Comparison of ENCODE assay signal across 22 cellular contexts in genomic region chr5:34833991-34834793, GRCh38. TPM values are rescaled to one million over a fixed set of nuclear protein-coding genes. Genes with fewer than 3 reads are reported as not detected.
DNase-seq lines count a peak whose midpoint lies in the region; ATAC-seq, FAIRE-seq and TF ChIP-seq lines count a peak whose summit lies in the region.
"Had no signal": no experiment of that assay in that cellular context is flagged by ENCODE, and none has a peak within 500 bp of the region (broad histone marks: within the 10 kb centered on the region; RNA-seq: fewer than 3 reads in every experiment).

No MANE protein-coding gene starts in this region.

- DNase-seq in HepG2 (ENCODE audit: low spot score), result no peak
- DNase-seq in right lobe of liver, result no peak
- no peak for DNase-seq in endodermal cell
- peak; percentile 35 for DNase-seq in mesenchymal stem cell
- no peak for DNase-seq in NCI-H82 treated with DMSO at 0.1 percent for 48 hours (lab: John Stamatoyannopoulos, UW; ENCODE audit: unreplicated experiment)
- DNase-seq in amygdala (lab: John Stamatoyannopoulos, UW), result no peak
- DNase-seq in Calu3, result no peak
- DNase-seq in AML-193 (lab: John Stamatoyannopoulos, UW), result no peak
- DNase-seq: ACHN; activated CD4-positive, alpha-beta T cell treated with anti-CD3 and anti-CD28 coated beads for 48 hours; activated T-cell treated with anti-CD3 and anti-CD28 coated beads, Interleukin-2, amount 50 U/mL, for 4 hours; CD8-positive, alpha-beta memory T cell; EL; GM23248; heart left ventricle; mucosa of descending colon; NCI-H1092 treated with DMSO at 0.1 percent for 48 hours; spleen; stimulated activated naive B cell treated with anti-CD40 and anti-IgM and Interleukin-4, amounts not matched to agents 10 μg/mL and 1 μg/mL and 100 μg/mL, for 72 hours had no signal

- TF ChIP-seq CTCF in HepG2 (CRISPR knock-in tag; IDR thresholded peaks at IDR 0.05), result no peak
- TF ChIP-seq CTCF in right lobe of liver (IDR thresholded peaks at IDR 0.05), result no peak
- peak; percentile 43 for TF ChIP-seq CTCF in endodermal cell (conservative IDR thresholded peaks at IDR 0.05)
- TF ChIP-seq CTCF in Calu3 (IDR thresholded peaks at IDR 0.05; ENCODE audit: unreplicated experiment), result no peak

- H3K27me3 Mint-ChIP-seq in endodermal cell (ENCODE audit: insufficient read depth), result peaks cover 9% of the 10 kb centered on the region
- H3K27me3 Mint-ChIP-seq in Calu3 (ENCODE audit: unreplicated experiment), result no peaks in the 10 kb centered on the region
- H3K27me3 Mint-ChIP-seq: activated naive CD8-positive, alpha-beta T cell; stimulated activated naive B cell treated with anti-CD40 and anti-IgM and Interleukin-4, amounts not matched to agents 10 μg/mL and 1 μg/mL and 100 μg/mL, for 72 hours had no signal

- no peaks in the 10 kb centered on the region for H3K9me3 ChIP-seq in HepG2 (ENCODE audit: low read length)
- no peaks in the 10 kb centered on the region for H3K9me3 ChIP-seq in right lobe of liver
- no peaks in the 10 kb centered on the region for H3K9me3 ChIP-seq in endodermal cell (ENCODE audit: control insufficient read depth, low read length)
- no peaks in the 10 kb centered on the region for H3K9me3 ChIP-seq in mesenchymal stem cell (ENCODE audit: control insufficient read depth, low read length)
- H3K9me3 ChIP-seq: heart left ventricle, mucosa of descending colon, spleen had no signal

- no peak overlapping the region for H3K18ac ChIP-seq in mesenchymal stem cell (ENCODE audit: low read depth in 1 of 2, low read length in 2 of 2)

- in situ Hi-C loops in HepG2 (cut with HindIII; ENCODE audit: extremely low pct_ligation_motif_present, low pct_unique_long_range_greater_than_20kb), result no loop called here

- H2AK5ac ChIP-seq in mesenchymal stem cell (ENCODE audit: low read length, severe bottlenecking), result no peak overlapping the region

- BruUV-seq in HepG2 (replicated peaks; lab: Mats Ljungman, UMichigan) (no TSS peak), Calu3 (replicated peaks; lab: Mats Ljungman, UMichigan) (no TSS peak)

- H3K79me1 ChIP-seq in mesenchymal stem cell (replicated peaks; ENCODE audit: low read length, poor library complexity, severe bottlenecking), result peaks cover 13% of the 10 kb centered on the region

- no peak for TF ChIP-seq RAD21 in HepG2 (CRISPR knock-in tag; IDR thresholded peaks at IDR 0.05)

- no peak overlapping the region for H2BK12ac ChIP-seq in mesenchymal stem cell (ENCODE audit: low read length in 2 of 2)

- H3K4me3 Mint-ChIP-seq in endodermal cell (no peak overlapping the region), Calu3 (ENCODE audit: low read depth, unreplicated experiment) (no peak overlapping the region)
- H3K4me3 Mint-ChIP-seq: activated naive CD8-positive, alpha-beta T cell; activated T-cell treated with anti-CD3 and anti-CD28 coated beads, Interleukin-2, amount 50 U/mL, for 4 hours; CD8-positive, alpha-beta memory T cell; stimulated activated naive B cell treated with anti-CD40 and anti-IgM and Interleukin-4, amounts not matched to agents 10 μg/mL and 1 μg/mL and 100 μg/mL, for 72 hours had no signal

- no peak overlapping the region for H2BK15ac ChIP-seq in mesenchymal stem cell (ENCODE audit: low read depth, poor library complexity, severe bottlenecking)

- TF ChIP-seq POLR2A in HepG2 (IDR thresholded peaks at IDR 0.05; ENCODE audit: insufficient read depth in 1 of 2, low read depth in 2 of 2, low read length in 2 of 2), result no peak
- TF ChIP-seq POLR2A in right lobe of liver (IDR thresholded peaks at IDR 0.05), result no peak

- H4K91ac ChIP-seq in mesenchymal stem cell (ENCODE audit: low read length), result no peak overlapping the region

- FAIRE-seq in HepG2 (lab: Jason Lieb, UNC), result peak; percentile 39

- intact Hi-C loops in HepG2 (cut with micrococcal nuclease; ENCODE audit: unreplicated experiment), result loop anchor here (10.0 kb wide), 1 partner anchor 79 kb away; no protein-coding TSS in a partner anchor
- intact Hi-C loops in right lobe of liver (cut with DNase I), result no loop called here
- intact Hi-C loops in Calu3 (cut with micrococcal nuclease; ENCODE audit: unreplicated experiment), result no loop called here

- H3K36me3 Mint-ChIP-seq in endodermal cell (ENCODE audit: low read depth), result peaks cover 43% of the 10 kb centered on the region
- H3K36me3 Mint-ChIP-seq in Calu3 (ENCODE audit: insufficient read depth, unreplicated experiment), result peaks cover 22% of the 10 kb centered on the region
- H3K36me3 Mint-ChIP-seq: activated naive CD8-positive, alpha-beta T cell; stimulated activated naive B cell treated with anti-CD40 and anti-IgM and Interleukin-4, amounts not matched to agents 10 μg/mL and 1 μg/mL and 100 μg/mL, for 72 hours had no signal

- H3K4me3 ChIP-seq in HepG2 (replicated peaks in 1 of 3; ENCODE audit: insufficient read depth in 1 of 3, low read depth in 2 of 3, low read length in 3 of 3) (no peak overlapping the region), right lobe of liver (no peak overlapping the region), endodermal cell (ENCODE audit: low read length) (no peak overlapping the region), mesenchymal stem cell (ENCODE audit: insufficient read depth in 1 of 2, low read depth in 1 of 2, low read length in 2 of 2) (no peak overlapping the region)
- H3K4me3 ChIP-seq: GM23248, heart left ventricle, mucosa of descending colon, SJSA1, spleen had no signal

- H2BK5ac ChIP-seq in mesenchymal stem cell (ENCODE audit: low read depth, low read length, poor library complexity, severe bottlenecking), result no peak overlapping the region

- POLR2A ChIA-PET in HepG2 (lab: Yijun Ruan, JAX), result no interaction called here

- CTCF ChIA-PET in HepG2 (lab: Yijun Ruan, JAX; ENCODE audit: low intra/inter-chr PET ratio, low total read pairs) (no interaction called here), Calu3 (lab: Charles Lee) (no interaction called here)

- H3K36me3 ChIP-seq in HepG2 (replicated peaks in 1 of 2; ENCODE audit: control insufficient read depth in 1 of 2, insufficient read depth in 2 of 2, low read length in 2 of 2) (peaks cover 2 to 3% of the 10 kb centered on the region in 2 experiments; a peak in 2 of 5 replicates), right lobe of liver (peaks cover 0 to 21% (median 5%) of the 10 kb centered on the region in 4 donors), endodermal cell (ENCODE audit: control insufficient read depth, insufficient read depth, low read length) (peaks cover 46% of the 10 kb centered on the region), mesenchymal stem cell (ENCODE audit: control insufficient read depth in 1 of 2, insufficient read depth in 2 of 2, low read depth in 1 of 2, low read length in 2 of 2) (peaks cover 21 to 66% of the 10 kb centered on the region in 2 experiments)

- no peak overlapping the region for H3K4ac ChIP-seq in mesenchymal stem cell (ENCODE audit: low read depth in 1 of 2, low read length in 2 of 2)

- H3K9ac ChIP-seq in HepG2 (ENCODE audit: insufficient read depth, low read depth, low read length) (no peak overlapping the region), endodermal cell (ENCODE audit: extremely low read depth, low read length, poor library complexity, severe bottlenecking) (no peak overlapping the region), mesenchymal stem cell (ENCODE audit: low read length) (no peak overlapping the region)
- H3K9ac ChIP-seq: GM23248 had no signal

- no peak overlapping the region for H2BK120ac ChIP-seq in mesenchymal stem cell (ENCODE audit: low read depth, low read length)

- ATAC-seq in HepG2 (no peak), right lobe of liver (no peak)
- ATAC-seq: activated T-cell treated with anti-CD3 and anti-CD28 coated beads, Interleukin-2, amount 50 U/mL, for 4 hours; mucosa of descending colon; stimulated activated naive B cell treated with anti-CD40 and anti-IgM and Interleukin-4, amounts not matched to agents 10 μg/mL and 1 μg/mL and 100 μg/mL, for 72 hours had no signal

- H3K27me3 ChIP-seq in HepG2 (ENCODE audit: control insufficient read depth in 1 of 2, insufficient read depth in 2 of 2, low read length in 2 of 2), result no peaks in the 10 kb centered on the region
- H3K27me3 ChIP-seq in right lobe of liver, result no peaks in the 10 kb centered on the region
- H3K27me3 ChIP-seq in endodermal cell (ENCODE audit: control insufficient read depth, insufficient read depth, low read length, poor library complexity, severe bottlenecking), result no peaks in the 10 kb centered on the region
- H3K27me3 ChIP-seq in mesenchymal stem cell (ENCODE audit: control insufficient read depth in 1 of 2, insufficient read depth in 1 of 2, low read length in 2 of 2), result no peaks in the 10 kb centered on the region
- H3K27me3 ChIP-seq: heart left ventricle, SJSA1, spleen had no signal

- no peak for TF ChIP-seq EP300 in HepG2 (IDR thresholded peaks at IDR 0.05; ENCODE audit: low read depth in 2 of 2, low read length in 2 of 2)
- no peak for TF ChIP-seq EP300 in HepG2 (CRISPR knock-in tag; IDR thresholded peaks at IDR 0.05; ENCODE audit: borderline replicate concordance)

- H3K79me2 ChIP-seq in HepG2 (ENCODE audit: insufficient read depth, low read length), result no peaks in the 10 kb centered on the region

- no peak overlapping the region for H3K14ac ChIP-seq in mesenchymal stem cell (ENCODE audit: low read length in 2 of 2)

- no peaks in the 10 kb centered on the region for H4K20me1 ChIP-seq in HepG2 (ENCODE audit: insufficient read depth, low read length)

- no peak overlapping the region for H3K27ac Mint-ChIP-seq in endodermal cell
- H3K27ac Mint-ChIP-seq in Calu3 (ENCODE audit: unreplicated experiment), result no peak overlapping the region
- H3K27ac Mint-ChIP-seq: activated naive CD8-positive, alpha-beta T cell; stimulated activated naive B cell treated with anti-CD40 and anti-IgM and Interleukin-4, amounts not matched to agents 10 μg/mL and 1 μg/mL and 100 μg/mL, for 72 hours had no signal

- no peak overlapping the region for H3K23ac ChIP-seq in mesenchymal stem cell (ENCODE audit: low read length in 2 of 2)

- no peak overlapping the region for H4K8ac ChIP-seq in mesenchymal stem cell (ENCODE audit: low read length)

- H3K4me1 ChIP-seq in HepG2 (ENCODE audit: insufficient read depth, low read length) (peaks cover 10% of the 10 kb centered on the region), right lobe of liver (no peaks in the 10 kb centered on the region), endodermal cell (ENCODE audit: control insufficient read depth, insufficient read depth, low read length) (no peaks in the 10 kb centered on the region), mesenchymal stem cell (ENCODE audit: control insufficient read depth, insufficient read depth, low read depth, low read length) (peaks cover 3% of the 10 kb centered on the region)

- H2AFZ ChIP-seq in HepG2 (ENCODE audit: low read length) (no peak overlapping the region), mesenchymal stem cell (ENCODE audit: low read depth, low read length) (no peak overlapping the region)
- H2AFZ ChIP-seq: GM23248 had no signal

- peaks cover 4% of the 10 kb centered on the region for H3K4me1 Mint-ChIP-seq in endodermal cell
- H3K4me1 Mint-ChIP-seq in Calu3 (ENCODE audit: low read depth, unreplicated experiment), result peaks cover 10% of the 10 kb centered on the region

- 78% methylated on average over 9 of the region's 9 CpGs for WGBS in HepG2 (ENCODE audit: low lambda C conversion rate)
- WGBS in right lobe of liver (ENCODE audit: insufficient coverage, low coverage, low lambda C conversion rate, missing lambda C conversion rate), result 72% methylated on average over 9 of the region's 9 CpGs
- WGBS in endodermal cell (ENCODE audit: insufficient coverage in 1 of 2, insufficient read length in 1 of 2), 2 experiments, result 75 to 85% methylated on average over 7 to 9 of the region's 9 CpGs
- 92% methylated on average over 8 of the region's 9 CpGs for WGBS in mesenchymal stem cell

- H3K27ac ChIP-seq in HepG2 (ENCODE audit: extremely low read length, insufficient read depth, low read length), result no peak overlapping the region
- no peak overlapping the region for H3K27ac ChIP-seq in right lobe of liver
- H3K27ac ChIP-seq in endodermal cell (ENCODE audit: low read depth, low read length), result no peak overlapping the region
- H3K27ac ChIP-seq in mesenchymal stem cell (ENCODE audit: low read length, poor library complexity, severe bottlenecking), result no peak overlapping the region
- H3K27ac ChIP-seq: GM23248, SJSA1 had no signal

- no peak overlapping the region for H3K4me2 ChIP-seq in HepG2 (ENCODE audit: low read depth, low read length)
- H3K4me2 ChIP-seq in mesenchymal stem cell (ENCODE audit: low read length, poor library complexity, severe bottlenecking), result no peak overlapping the region

- H3K9me3 Mint-ChIP-seq in endodermal cell (no peaks in the 10 kb centered on the region), Calu3 (ENCODE audit: low read depth, unreplicated experiment) (no peaks in the 10 kb centered on the region)
- H3K9me3 Mint-ChIP-seq: activated T-cell treated with anti-CD3 and anti-CD28 coated beads, Interleukin-2, amount 50 U/mL, for 4 hours; CD8-positive, alpha-beta memory T cell; stimulated activated naive B cell treated with anti-CD40 and anti-IgM and Interleukin-4, amounts not matched to agents 10 μg/mL and 1 μg/mL and 100 μg/mL, for 72 hours had no signal

RNA-seq across cellular contexts. Expression of gene TTC23L, which starts 4.8 kb away (rescaled TPM):
- total RNA-seq in HepG2 (2016; rRNA removed; fragmentation: Illumina TruSeq; extraction: Trizol), result 1.1 and 1.4 TPM in 2 replicates
- 0.62 and 1.3 TPM in 2 replicates for total RNA-seq in HepG2 (2016; cell fraction: cytosol; rRNA removed; fragmentation: Illumina TruSeq; extraction: Trizol; ENCODE audit: low read depth)
- total RNA-seq in HepG2 (2016; cell fraction: insoluble cytoplasmic fraction; rRNA removed; fragmentation: Illumina TruSeq; extraction: Trizol), result 0.80 and 1.2 TPM in 2 replicates
- 0.83 and 1.00 TPM in 2 replicates for total RNA-seq in HepG2 (2016; cell fraction: membrane; rRNA removed; fragmentation: Illumina TruSeq; extraction: Trizol)
- total RNA-seq in HepG2 (2016; cell fraction: nucleus; rRNA removed; fragmentation: Illumina TruSeq; extraction: Trizol), result 1.2 and 2.1 TPM in 2 replicates
- 0.37 and 0.54 TPM in 2 replicates for polyA plus RNA-seq in HepG2 (2011; rRNA removed)
- 0.15 and 0.39 TPM in 2 replicates for polyA plus RNA-seq in HepG2 (2011; cell fraction: cytosol; rRNA removed)
- 0.66 and 1.9 TPM in 2 replicates for polyA plus RNA-seq in HepG2 (2011; cell fraction: nucleus; rRNA removed)
- polyA plus RNA-seq in HepG2 (2012), result 0.44 and 0.87 TPM in 2 replicates
- 0.14 and 0.18 TPM in 2 replicates for polyA plus RNA-seq in HepG2 (2016; cell fraction: cytosol; fragmentation: Illumina TruSeq; extraction: Trizol; ENCODE audit: low read depth)
- polyA plus RNA-seq in HepG2 (2016; cell fraction: insoluble cytoplasmic fraction; fragmentation: Illumina TruSeq; extraction: Trizol; ENCODE audit: low read depth), result 0.46 and 0.47 TPM in 2 replicates
- polyA plus RNA-seq in HepG2 (2016; cell fraction: membrane; fragmentation: Illumina TruSeq; extraction: Trizol; ENCODE audit: low read depth), result 0.57 and 0.65 TPM in 2 replicates
- 1.2 and 2.8 TPM in 2 replicates for polyA plus RNA-seq in HepG2 (2016; cell fraction: nucleus; fragmentation: Illumina TruSeq; extraction: Trizol; ENCODE audit: insufficient read depth, low read depth)
- 0.26 TPM in 1 of 2 replicates, not detected in the other for polyA minus RNA-seq in HepG2 (2011; rRNA and poly(A)+ RNA removed; ENCODE audit: low replicate concordance)
- polyA minus RNA-seq in HepG2 (2011; cell fraction: cytosol; rRNA and poly(A)+ RNA removed), result not detected in 2 replicates
- 1.2 and 1.5 TPM in 2 replicates for polyA minus RNA-seq in HepG2 (2011; cell fraction: nucleus; rRNA and poly(A)+ RNA removed)
- total RNA-seq in right lobe of liver, result under 1 TPM in 2 of 6 experiments, not detected in 4; 0.15 to 0.51 TPM
- total RNA-seq in endodermal cell, result 1 to 10 TPM in 1 of 2 donors, under 1 TPM in 1; 0.95 to 3.0 TPM
- polyA plus RNA-seq in endodermal cell (2013, experiment 1 of 2), result 2.6 TPM
- polyA plus RNA-seq in endodermal cell (2013, experiment 2 of 2), result 1.9 TPM
- 0.03 TPM for polyA plus RNA-seq in mesenchymal stem cell (2013, experiment 1 of 2)
- 0.18 TPM for polyA plus RNA-seq in mesenchymal stem cell (2013, experiment 2 of 2)
- 0.54 and 0.76 TPM in 2 replicates for total RNA-seq in Calu3 (2022)
- total RNA-seq: osteoblast, SJSA1 had no signal
- polyA plus RNA-seq: CD8-positive, alpha-beta memory T cell; GM23248 had no signal
